ENCODE assay signal across 1 cellular context in the genomic region with DNA sequence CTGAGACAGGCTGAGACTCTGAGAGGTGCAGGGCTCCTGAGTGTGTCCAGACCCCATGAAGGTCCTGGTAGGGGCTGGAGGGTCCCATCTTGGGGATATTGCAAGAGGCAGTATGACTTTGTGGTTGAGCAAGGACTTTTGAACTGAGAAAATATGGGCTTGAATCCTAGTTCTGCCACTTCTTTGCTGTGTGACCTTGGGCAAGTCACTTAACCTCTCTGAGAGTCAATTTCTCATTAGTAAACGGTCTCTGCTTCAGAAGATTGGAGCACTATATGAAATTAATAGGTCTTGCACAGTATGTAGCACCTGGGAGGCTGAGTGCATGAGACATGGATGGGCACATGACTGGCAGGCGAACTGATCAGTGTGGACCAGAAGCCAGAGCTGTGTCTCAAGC.
TF ChIP-seq lines count a peak whose summit lies in the region.

No MANE protein-coding gene starts in this region.

TF ChIP-seq in HepG2, 621 proteins besides CTCF, POLR2A, EP300 and RAD21:
- TF ChIP-seq ZNF768 (CRISPR knock-in tag; IDR thresholded peaks at IDR 0.05): peak; percentile 92
- no peak for TF ChIP-seq SMC3 (IDR thresholded peaks at IDR 0.05; ENCODE audit: low read length)
- TF ChIP-seq FOXA1 (IDR thresholded peaks at IDR 0.05): no peak
- no peak for TF ChIP-seq FOXA1 (CRISPR knock-in tag; IDR thresholded peaks at IDR 0.05)
